ENCODE assay signal across 37 cellular contexts in the genomic region with DNA sequence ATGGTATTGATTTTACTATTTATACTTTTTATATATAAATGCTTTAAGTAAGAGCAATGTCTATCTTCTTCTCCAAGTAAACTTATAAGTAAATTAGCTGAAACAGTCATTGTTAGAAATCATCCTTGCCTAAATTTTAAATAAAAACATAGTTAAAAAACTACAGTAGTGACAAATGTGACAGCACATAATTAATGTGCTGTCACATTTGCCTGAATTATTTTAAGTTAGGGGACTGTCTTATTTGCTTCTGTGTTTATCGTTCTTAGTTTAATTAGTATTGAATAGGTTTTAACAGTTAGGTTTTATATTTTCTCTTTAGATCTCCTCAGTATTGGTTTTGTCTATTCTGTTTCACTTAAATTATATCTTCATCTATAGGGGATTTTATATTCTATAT.
"Had no signal": no experiment of that assay in that cellular context is flagged by ENCODE, and none has a peak within 500 bp of the region (broad histone marks: within the 10 kb centered on the region; RNA-seq: fewer than 3 reads in every experiment).

No MANE protein-coding gene starts in this region.

- H3K36me3 Mint-ChIP-seq: activated naive CD4-positive, alpha-beta T cell treated with anti-CD3 and anti-CD28 coated beads, Interleukin-2, amount 50 U/mL, for 72 hours; brain had no signal

- FAIRE-seq: bronchial epithelial cell, TTC549 had no signal

- H3K36me3 ChIP-seq: ascending aorta, cardiac muscle cell had no signal

- H3K4me3 ChIP-seq: ascending aorta, cardiac muscle cell had no signal

- H3K4me3 Mint-ChIP-seq: activated B cell treated with CpG ODN at 0.5 μM for 24 hours; activated CD4-positive, alpha-beta memory T cell treated with anti-CD3 and anti-CD28 coated beads for 36 hours; activated CD4-positive, alpha-beta T cell treated with anti-CD3 and anti-CD28 coated beads, Interleukin-2, amount 10 ng/mL, durations not matched to agents 24 days and 14 days; activated CD8-positive, alpha-beta T cell treated with anti-CD3 and anti-CD28 coated beads for 36 hours; activated naive CD4-positive, alpha-beta T cell treated with anti-CD3 and anti-CD28 coated beads for 36 hours; activated naive CD8-positive, alpha-beta T cell treated with anti-CD3 and anti-CD28 coated beads for 36 hours; activated T-cell treated with anti-CD3 and anti-CD28 coated beads, Interleukin-2, amount 50 U/mL, for 4 hours; activated T-cell treated with anti-CD3 and anti-CD28 coated beads, Interleukin-2, amount 50 U/mL, for 72 hours; activated T-helper 1 cell treated with anti-CD3 and anti-CD28 coated beads, Interleukin-12 subunit alpha, Interleukin-12 subunit beta, Interleukin-2, Interleukin-4 antibody, amounts not matched to agents 30 ng/mL and 10 ng/mL and 1 ng/mL, durations not matched to agents 14 hours and 24 hours and 36 hours; activated T-helper 17 cell treated with anti-CD3 and anti-CD28 coated beads, Interleukin-2, amount 50 U/mL, for 72 hours; brain; central memory CD8-positive, alpha-beta T cell; T-helper 1 cell treated with Interleukin-12 subunit alpha and Interleukin-12 subunit beta and Interleukin-4 antibody, amounts not matched to agents 30 μg/mL and 1 μg/mL, for 36 hours; T-helper 2 cell treated with Interferon-gamma antibody and Interleukin-4, amounts not matched to agents 5 μg/mL and 100 μg/mL, for 36 hours had no signal

- H3K27ac ChIP-seq: ascending aorta, cardiac muscle cell, VCaP had no signal

- H3K9me3 ChIP-seq: ascending aorta had no signal

- DNase-seq: activated B cell treated with CpG ODN at 0.5 μM for 24 hours; activated CD4-positive, alpha-beta memory T cell treated with anti-CD3 and anti-CD28 coated beads for 36 hours; activated CD4-positive, alpha-beta T cell treated with anti-CD3 and anti-CD28 coated beads for 4 hours; activated CD4-positive, alpha-beta T cell treated with anti-CD3 and anti-CD28 coated beads, Interleukin-2, amount 10 ng/mL, durations not matched to agents 24 days and 14 days; activated CD4-positive, alpha-beta T cell treated with anti-CD3 and anti-CD28 coated beads, Interleukin-2, amount 50 U/mL, for 1 hour; activated CD4-positive, alpha-beta T cell treated with anti-CD3 and anti-CD28 coated beads, Interleukin-2, amount 50 U/mL, for 4 hours; activated CD4-positive, CD25-positive, alpha-beta regulatory T cell treated with anti-CD3 and anti-CD28 coated beads, Interleukin-2, amount 50 U/mL, for 72 hours; activated CD8-positive, alpha-beta memory T cell treated with anti-CD3 and anti-CD28 coated beads, Interleukin-2, amount 50 U/mL, for 4 hours; activated CD8-positive, alpha-beta T cell treated with anti-CD3 and anti-CD28 coated beads for 36 hours; activated effector memory CD4-positive, alpha-beta T cell treated with anti-CD3 and anti-CD28 coated beads, Interleukin-2, amount 50 U/mL, for 16 hours; activated gamma-delta T cell treated with Interleukin-2 at 50 U/mL for 16 hours; activated naive CD4-positive, alpha-beta T cell; activated naive CD4-positive, alpha-beta T cell treated with anti-CD3 and anti-CD28 coated beads for 36 hours; activated naive CD4-positive, alpha-beta T cell treated with anti-CD3 and anti-CD28 coated beads, Interleukin-2, amount 50 U/mL, for 16 hours; activated naive CD8-positive, alpha-beta T cell treated with anti-CD3 and anti-CD28 coated beads for 36 hours; activated T-cell treated with anti-CD3 and anti-CD28 coated beads for 4 hours; activated T-cell treated with anti-CD3 and anti-CD28 coated beads, Interleukin-2, amount 50 U/mL, for 1 hour; activated T-cell treated with anti-CD3 and anti-CD28 coated beads, Interleukin-2, amount 50 U/mL, for 4 hours; activated T-cell treated with anti-CD3 and anti-CD28 coated beads, Interleukin-2, amount 50 U/mL, for 72 hours; amygdala; anterior cingulate cortex; caudate nucleus; cerebellar nuclear complex; T-helper 2 cell; T-helper 9 cell had no signal

- H3K27me3 ChIP-seq: ascending aorta, cardiac muscle cell had no signal

- ATAC-seq: activated CD8-positive, alpha-beta T cell treated with anti-CD3 and anti-CD28 coated beads for 36 hours; activated naive CD4-positive, alpha-beta T cell treated with anti-CD3 and anti-CD28 coated beads, Interleukin-2, amount 50 U/mL, for 72 hours; activated T-cell treated with anti-CD3 and anti-CD28 coated beads, Interleukin-2, amount 50 U/mL, for 4 hours; activated T-cell treated with anti-CD3 and anti-CD28 coated beads, Interleukin-2, amount 50 U/mL, for 72 hours; activated T-helper 17 cell treated with anti-CD3 and anti-CD28 coated beads, Interleukin-2, amount 50 U/mL, for 72 hours had no signal

- H3K27ac Mint-ChIP-seq: activated B cell treated with CpG ODN at 0.5 μM for 24 hours; activated CD4-positive, alpha-beta memory T cell treated with anti-CD3 and anti-CD28 coated beads for 36 hours; activated CD4-positive, alpha-beta T cell treated with anti-CD3 and anti-CD28 coated beads, Interleukin-2, amount 10 ng/mL, durations not matched to agents 24 days and 14 days; activated CD8-positive, alpha-beta T cell treated with anti-CD3 and anti-CD28 coated beads for 36 hours; activated naive CD4-positive, alpha-beta T cell treated with anti-CD3 and anti-CD28 coated beads for 36 hours; activated naive CD4-positive, alpha-beta T cell treated with anti-CD3 and anti-CD28 coated beads, Interleukin-2, amount 50 U/mL, for 72 hours; activated naive CD8-positive, alpha-beta T cell treated with anti-CD3 and anti-CD28 coated beads for 36 hours; activated T-cell treated with anti-CD3 and anti-CD28 coated beads, Interleukin-2, amount 50 U/mL, for 72 hours; activated T-helper 1 cell treated with anti-CD3 and anti-CD28 coated beads, Interleukin-12 subunit alpha, Interleukin-12 subunit beta, Interleukin-2, Interleukin-4 antibody, amounts not matched to agents 30 ng/mL and 10 ng/mL and 1 ng/mL, durations not matched to agents 14 hours and 24 hours and 36 hours; activated T-helper 17 cell treated with anti-CD3 and anti-CD28 coated beads, Interleukin-2, amount 50 U/mL, for 72 hours; brain; T-helper 1 cell treated with Interleukin-12 subunit alpha and Interleukin-12 subunit beta and Interleukin-4 antibody, amounts not matched to agents 30 μg/mL and 1 μg/mL, for 36 hours; T-helper 2 cell treated with Interferon-gamma antibody and Interleukin-4, amounts not matched to agents 5 μg/mL and 100 μg/mL, for 36 hours had no signal

- H3K9me3 Mint-ChIP-seq: activated B cell treated with CpG ODN at 0.5 μM for 24 hours; activated CD4-positive, alpha-beta memory T cell treated with anti-CD3 and anti-CD28 coated beads for 36 hours; activated CD4-positive, alpha-beta T cell treated with anti-CD3 and anti-CD28 coated beads, Interleukin-2, amount 10 ng/mL, durations not matched to agents 24 days and 14 days; activated CD8-positive, alpha-beta T cell treated with anti-CD3 and anti-CD28 coated beads for 36 hours; activated naive CD4-positive, alpha-beta T cell treated with anti-CD3 and anti-CD28 coated beads for 36 hours; activated naive CD4-positive, alpha-beta T cell treated with anti-CD3 and anti-CD28 coated beads, Interleukin-2, amount 50 U/mL, for 72 hours; activated naive CD8-positive, alpha-beta T cell treated with anti-CD3 and anti-CD28 coated beads for 36 hours; activated T-cell treated with anti-CD3 and anti-CD28 coated beads, Interleukin-2, amount 50 U/mL, for 4 hours; activated T-cell treated with anti-CD3 and anti-CD28 coated beads, Interleukin-2, amount 50 U/mL, for 72 hours; activated T-helper 1 cell treated with anti-CD3 and anti-CD28 coated beads, Interleukin-12 subunit alpha, Interleukin-12 subunit beta, Interleukin-2, Interleukin-4 antibody, amounts not matched to agents 30 ng/mL and 10 ng/mL and 1 ng/mL, durations not matched to agents 14 hours and 24 hours and 36 hours; activated T-helper 17 cell treated with anti-CD3 and anti-CD28 coated beads, Interleukin-2, amount 50 U/mL, for 72 hours; brain; central memory CD8-positive, alpha-beta T cell; T-helper 1 cell treated with Interleukin-12 subunit alpha and Interleukin-12 subunit beta and Interleukin-4 antibody, amounts not matched to agents 30 μg/mL and 1 μg/mL, for 36 hours; T-helper 2 cell treated with Interferon-gamma antibody and Interleukin-4, amounts not matched to agents 5 μg/mL and 100 μg/mL, for 36 hours had no signal
